In the genomic region with DNA sequence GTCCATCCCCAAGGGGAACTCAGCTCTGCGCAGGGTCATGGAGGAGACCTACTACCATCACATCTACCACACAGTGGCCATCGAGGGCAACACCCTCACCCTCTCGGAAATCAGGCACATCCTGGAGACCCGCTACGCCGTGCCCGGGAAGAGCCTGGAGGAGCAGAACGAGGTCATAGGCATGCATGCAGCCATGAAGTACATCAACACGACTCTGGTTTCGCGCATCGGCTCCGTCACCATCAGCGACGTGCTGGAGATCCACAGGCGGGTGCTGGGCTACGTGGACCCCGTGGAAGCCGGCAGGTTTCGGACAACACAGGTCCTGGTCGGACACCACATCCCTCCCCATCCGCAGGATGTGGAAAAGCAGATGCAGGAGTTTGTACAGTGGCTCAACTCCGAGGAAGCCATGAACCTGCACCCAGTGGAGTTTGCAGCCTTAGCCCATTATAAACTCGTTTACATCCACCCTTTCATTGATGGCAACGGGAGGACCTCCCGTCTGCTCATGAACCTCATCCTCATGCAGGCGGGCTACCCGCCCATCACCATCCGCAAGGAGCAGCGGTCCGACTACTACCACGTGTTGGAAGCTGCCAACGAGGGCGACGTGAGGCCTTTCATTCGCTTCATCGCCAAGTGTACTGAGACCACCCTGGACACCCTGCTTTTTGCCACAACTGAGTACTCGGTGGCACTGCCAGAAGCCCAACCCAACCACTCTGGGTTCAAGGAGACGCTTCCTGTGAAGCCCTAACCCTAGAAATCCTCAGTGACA, we compare ENCODE assay signal across 2 cellular contexts.
TF ChIP-seq lines count a peak whose summit lies in the region.

No MANE protein-coding gene starts in this region.

TF ChIP-seq in HCT116, 20 proteins besides CTCF, POLR2A, EP300 and RAD21:
- TF ChIP-seq, protein P1, sequence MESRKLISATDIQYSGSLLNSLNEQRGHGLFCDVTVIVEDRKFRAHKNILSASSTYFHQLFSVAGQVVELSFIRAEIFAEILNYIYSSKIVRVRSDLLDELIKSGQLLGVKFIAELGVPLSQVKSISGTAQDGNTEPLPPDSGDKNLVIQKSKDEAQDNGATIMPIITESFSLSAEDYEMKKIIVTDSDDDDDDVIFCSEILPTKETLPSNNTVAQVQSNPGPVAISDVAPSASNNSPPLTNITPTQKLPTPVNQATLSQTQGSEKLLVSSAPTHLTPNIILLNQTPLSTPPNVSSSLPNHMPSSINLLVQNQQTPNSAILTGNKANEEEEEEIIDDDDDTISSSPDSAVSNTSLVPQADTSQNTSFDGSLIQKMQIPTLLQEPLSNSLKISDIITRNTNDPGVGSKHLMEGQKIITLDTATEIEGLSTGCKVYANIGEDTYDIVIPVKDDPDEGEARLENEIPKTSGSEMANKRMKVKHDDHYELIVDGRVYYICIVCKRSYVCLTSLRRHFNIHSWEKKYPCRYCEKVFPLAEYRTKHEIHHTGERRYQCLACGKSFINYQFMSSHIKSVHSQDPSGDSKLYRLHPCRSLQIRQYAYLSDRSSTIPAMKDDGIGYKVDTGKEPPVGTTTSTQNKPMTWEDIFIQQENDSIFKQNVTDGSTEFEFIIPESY (IDR thresholded peaks at IDR 0.05; ENCODE audit: extremely low read depth, insufficient replicate concordance, low read length): no peak
- peak; percentile 18; the same call in 1 of the 2 replicates for TF ChIP-seq POLR2AphosphoS5 (IDR thresholded peaks at IDR 0.05; ENCODE audit: low read depth, low read length)
- TF ChIP-seq JUND (IDR thresholded peaks at IDR 0.05): no peak

TF ChIP-seq in K562, 482 proteins besides CTCF, POLR2A, EP300 and RAD21 (continues in another document):
- TF ChIP-seq ZNF408 (CRISPR knock-in tag; IDR thresholded peaks at IDR 0.05; ENCODE audit: low read depth): no peak
- no peak for TF ChIP-seq BMI1 (IDR thresholded peaks at IDR 0.05; ENCODE audit: low read length)
- TF ChIP-seq POLR2B (IDR thresholded peaks at IDR 0.05; ENCODE audit: low read depth, partially characterized antibody): peak; percentile 36
- no peak for TF ChIP-seq CBX2 (IDR thresholded peaks at IDR 0.05; ENCODE audit: insufficient read depth, low read length, poor library complexity, severe bottlenecking)
- no peak for TF ChIP-seq GTF2F1 (IDR thresholded peaks at IDR 0.05; ENCODE audit: low read depth, low read length)
- no peak for TF ChIP-seq ZKSCAN3 (CRISPR knock-in tag; IDR thresholded peaks at IDR 0.05)
- TF ChIP-seq HCFC1 (IDR thresholded peaks at IDR 0.05; ENCODE audit: low read depth, low read length): no peak
- no peak for TF ChIP-seq SMARCC2 (IDR thresholded peaks at IDR 0.05; ENCODE audit: low read depth)
- TF ChIP-seq, protein P2, sequence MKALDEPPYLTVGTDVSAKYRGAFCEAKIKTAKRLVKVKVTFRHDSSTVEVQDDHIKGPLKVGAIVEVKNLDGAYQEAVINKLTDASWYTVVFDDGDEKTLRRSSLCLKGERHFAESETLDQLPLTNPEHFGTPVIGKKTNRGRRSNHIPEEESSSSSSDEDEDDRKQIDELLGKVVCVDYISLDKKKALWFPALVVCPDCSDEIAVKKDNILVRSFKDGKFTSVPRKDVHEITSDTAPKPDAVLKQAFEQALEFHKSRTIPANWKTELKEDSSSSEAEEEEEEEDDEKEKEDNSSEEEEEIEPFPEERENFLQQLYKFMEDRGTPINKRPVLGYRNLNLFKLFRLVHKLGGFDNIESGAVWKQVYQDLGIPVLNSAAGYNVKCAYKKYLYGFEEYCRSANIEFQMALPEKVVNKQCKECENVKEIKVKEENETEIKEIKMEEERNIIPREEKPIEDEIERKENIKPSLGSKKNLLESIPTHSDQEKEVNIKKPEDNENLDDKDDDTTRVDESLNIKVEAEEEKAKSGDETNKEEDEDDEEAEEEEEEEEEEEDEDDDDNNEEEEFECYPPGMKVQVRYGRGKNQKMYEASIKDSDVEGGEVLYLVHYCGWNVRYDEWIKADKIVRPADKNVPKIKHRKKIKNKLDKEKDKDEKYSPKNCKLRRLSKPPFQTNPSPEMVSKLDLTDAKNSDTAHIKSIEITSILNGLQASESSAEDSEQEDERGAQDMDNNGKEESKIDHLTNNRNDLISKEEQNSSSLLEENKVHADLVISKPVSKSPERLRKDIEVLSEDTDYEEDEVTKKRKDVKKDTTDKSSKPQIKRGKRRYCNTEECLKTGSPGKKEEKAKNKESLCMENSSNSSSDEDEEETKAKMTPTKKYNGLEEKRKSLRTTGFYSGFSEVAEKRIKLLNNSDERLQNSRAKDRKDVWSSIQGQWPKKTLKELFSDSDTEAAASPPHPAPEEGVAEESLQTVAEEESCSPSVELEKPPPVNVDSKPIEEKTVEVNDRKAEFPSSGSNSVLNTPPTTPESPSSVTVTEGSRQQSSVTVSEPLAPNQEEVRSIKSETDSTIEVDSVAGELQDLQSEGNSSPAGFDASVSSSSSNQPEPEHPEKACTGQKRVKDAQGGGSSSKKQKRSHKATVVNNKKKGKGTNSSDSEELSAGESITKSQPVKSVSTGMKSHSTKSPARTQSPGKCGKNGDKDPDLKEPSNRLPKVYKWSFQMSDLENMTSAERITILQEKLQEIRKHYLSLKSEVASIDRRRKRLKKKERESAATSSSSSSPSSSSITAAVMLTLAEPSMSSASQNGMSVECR (CRISPR knock-in tag; IDR thresholded peaks at IDR 0.05): no peak
- no peak for TF ChIP-seq LARP7 (IDR thresholded peaks at IDR 0.05)
- TF ChIP-seq ZBTB7A (IDR thresholded peaks at IDR 0.05; ENCODE audit: borderline replicate concordance, control insufficient read depth, low read depth, low read length): no peak
- peak; percentile 87 for TF ChIP-seq RBM22 (IDR thresholded peaks at IDR 0.05; ENCODE audit: low read depth, low read length, poor library complexity, severe bottlenecking)
- TF ChIP-seq, protein P3, sequence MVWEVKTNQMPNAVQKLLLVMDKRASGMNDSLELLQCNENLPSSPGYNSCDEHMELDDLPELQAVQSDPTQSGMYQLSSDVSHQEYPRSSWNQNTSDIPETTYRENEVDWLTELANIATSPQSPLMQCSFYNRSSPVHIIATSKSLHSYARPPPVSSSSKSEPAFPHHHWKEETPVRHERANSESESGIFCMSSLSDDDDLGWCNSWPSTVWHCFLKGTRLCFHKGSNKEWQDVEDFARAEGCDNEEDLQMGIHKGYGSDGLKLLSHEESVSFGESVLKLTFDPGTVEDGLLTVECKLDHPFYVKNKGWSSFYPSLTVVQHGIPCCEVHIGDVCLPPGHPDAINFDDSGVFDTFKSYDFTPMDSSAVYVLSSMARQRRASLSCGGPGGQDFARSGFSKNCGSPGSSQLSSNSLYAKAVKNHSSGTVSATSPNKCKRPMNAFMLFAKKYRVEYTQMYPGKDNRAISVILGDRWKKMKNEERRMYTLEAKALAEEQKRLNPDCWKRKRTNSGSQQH (CRISPR knock-in tag; IDR thresholded peaks at IDR 0.05): no peak
- TF ChIP-seq, protein P4, sequence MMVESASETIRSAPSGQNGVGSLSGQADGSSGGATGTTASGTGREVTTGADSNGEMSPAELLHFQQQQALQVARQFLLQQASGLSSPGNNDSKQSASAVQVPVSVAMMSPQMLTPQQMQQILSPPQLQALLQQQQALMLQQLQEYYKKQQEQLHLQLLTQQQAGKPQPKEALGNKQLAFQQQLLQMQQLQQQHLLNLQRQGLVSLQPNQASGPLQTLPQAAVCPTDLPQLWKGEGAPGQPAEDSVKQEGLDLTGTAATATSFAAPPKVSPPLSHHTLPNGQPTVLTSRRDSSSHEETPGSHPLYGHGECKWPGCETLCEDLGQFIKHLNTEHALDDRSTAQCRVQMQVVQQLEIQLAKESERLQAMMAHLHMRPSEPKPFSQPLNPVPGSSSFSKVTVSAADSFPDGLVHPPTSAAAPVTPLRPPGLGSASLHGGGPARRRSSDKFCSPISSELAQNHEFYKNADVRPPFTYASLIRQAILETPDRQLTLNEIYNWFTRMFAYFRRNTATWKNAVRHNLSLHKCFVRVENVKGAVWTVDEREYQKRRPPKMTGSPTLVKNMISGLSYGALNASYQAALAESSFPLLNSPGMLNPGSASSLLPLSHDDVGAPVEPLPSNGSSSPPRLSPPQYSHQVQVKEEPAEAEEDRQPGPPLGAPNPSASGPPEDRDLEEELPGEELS (CRISPR knock-in tag; IDR thresholded peaks at IDR 0.05; ENCODE audit: borderline replicate concordance): no peak
- TF ChIP-seq C11orf30 (IDR thresholded peaks at IDR 0.05; ENCODE audit: low read depth): no peak
- TF ChIP-seq HDAC2 (IDR thresholded peaks at IDR 0.05): no peak
- TF ChIP-seq ATF7 (IDR thresholded peaks at IDR 0.05): no peak
- TF ChIP-seq, protein P5, sequence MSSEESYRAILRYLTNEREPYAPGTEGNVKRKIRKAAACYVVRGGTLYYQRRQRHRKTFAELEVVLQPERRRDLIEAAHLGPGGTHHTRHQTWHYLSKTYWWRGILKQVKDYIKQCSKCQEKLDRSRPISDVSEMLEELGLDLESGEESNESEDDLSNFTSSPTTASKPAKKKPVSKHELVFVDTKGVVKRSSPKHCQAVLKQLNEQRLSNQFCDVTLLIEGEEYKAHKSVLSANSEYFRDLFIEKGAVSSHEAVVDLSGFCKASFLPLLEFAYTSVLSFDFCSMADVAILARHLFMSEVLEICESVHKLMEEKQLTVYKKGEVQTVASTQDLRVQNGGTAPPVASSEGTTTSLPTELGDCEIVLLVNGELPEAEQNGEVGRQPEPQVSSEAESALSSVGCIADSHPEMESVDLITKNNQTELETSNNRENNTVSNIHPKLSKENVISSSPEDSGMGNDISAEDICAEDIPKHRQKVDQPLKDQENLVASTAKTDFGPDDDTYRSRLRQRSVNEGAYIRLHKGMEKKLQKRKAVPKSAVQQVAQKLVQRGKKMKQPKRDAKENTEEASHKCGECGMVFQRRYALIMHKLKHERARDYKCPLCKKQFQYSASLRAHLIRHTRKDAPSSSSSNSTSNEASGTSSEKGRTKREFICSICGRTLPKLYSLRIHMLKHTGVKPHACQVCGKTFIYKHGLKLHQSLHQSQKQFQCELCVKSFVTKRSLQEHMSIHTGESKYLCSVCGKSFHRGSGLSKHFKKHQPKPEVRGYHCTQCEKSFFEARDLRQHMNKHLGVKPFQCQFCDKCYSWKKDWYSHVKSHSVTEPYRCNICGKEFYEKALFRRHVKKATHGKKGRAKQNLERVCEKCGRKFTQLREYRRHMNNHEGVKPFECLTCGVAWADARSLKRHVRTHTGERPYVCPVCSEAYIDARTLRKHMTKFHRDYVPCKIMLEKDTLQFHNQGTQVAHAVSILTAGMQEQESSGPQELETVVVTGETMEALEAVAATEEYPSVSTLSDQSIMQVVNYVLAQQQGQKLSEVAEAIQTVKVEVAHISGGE (CRISPR knock-in tag; IDR thresholded peaks at IDR 0.05): no peak
- TF ChIP-seq HLTF (IDR thresholded peaks at IDR 0.05): no peak
- no peak for TF ChIP-seq HDAC1 (IDR thresholded peaks at IDR 0.05)
- no peak for TF ChIP-seq ZNF584 (CRISPR knock-in tag; IDR thresholded peaks at IDR 0.05; ENCODE audit: low read depth)
- TF ChIP-seq PHB2 (IDR thresholded peaks at IDR 0.05; ENCODE audit: low read depth): no peak
- no peak for TF ChIP-seq SNIP1 (IDR thresholded peaks at IDR 0.05; ENCODE audit: low read depth)
- TF ChIP-seq, protein P6, sequence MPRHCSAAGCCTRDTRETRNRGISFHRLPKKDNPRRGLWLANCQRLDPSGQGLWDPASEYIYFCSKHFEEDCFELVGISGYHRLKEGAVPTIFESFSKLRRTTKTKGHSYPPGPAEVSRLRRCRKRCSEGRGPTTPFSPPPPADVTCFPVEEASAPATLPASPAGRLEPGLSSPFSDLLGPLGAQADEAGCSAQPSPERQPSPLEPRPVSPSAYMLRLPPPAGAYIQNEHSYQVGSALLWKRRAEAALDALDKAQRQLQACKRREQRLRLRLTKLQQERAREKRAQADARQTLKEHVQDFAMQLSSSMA (CRISPR knock-in tag; IDR thresholded peaks at IDR 0.05): no peak
- TF ChIP-seq ARID1B (IDR thresholded peaks at IDR 0.05): no peak
- TF ChIP-seq HOXB6 (CRISPR knock-in tag; IDR thresholded peaks at IDR 0.05; ENCODE audit: borderline replicate concordance): no peak
- TF ChIP-seq ZBED1 (IDR thresholded peaks at IDR 0.05): 0 out of 2 replicates have a peak, but pooled peaks have one; percentile 33
- no peak for TF ChIP-seq CBFA2T2 (conservative IDR thresholded peaks at IDR 0.05)
- no peak for TF ChIP-seq ZNF212 (CRISPR knock-in tag; IDR thresholded peaks at IDR 0.05)
- TF ChIP-seq U2AF2 (optimal IDR thresholded peaks at IDR 0.05; ENCODE audit: low read depth, low read length): no peak
- no peak for TF ChIP-seq NUFIP1 (IDR thresholded peaks at IDR 0.05; ENCODE audit: partially characterized antibody)
- no peak for TF ChIP-seq TOE1 (IDR thresholded peaks at IDR 0.05; ENCODE audit: borderline replicate concordance)
- TF ChIP-seq TOE1 (CRISPR knock-in tag; IDR thresholded peaks at IDR 0.05; ENCODE audit: borderline replicate concordance, low read depth): no peak
- no peak for TF ChIP-seq HMG20B (CRISPR knock-in tag; IDR thresholded peaks at IDR 0.05)
- TF ChIP-seq SLC30A9 (CRISPR knock-in tag; IDR thresholded peaks at IDR 0.05): no peak
- TF ChIP-seq POLR2AphosphoS2 (IDR thresholded peaks at IDR 0.05; ENCODE audit: low read length): peak; percentile 50
- no peak for TF ChIP-seq SMAD2 (IDR thresholded peaks at IDR 0.05; ENCODE audit: low read depth, low read length)
- TF ChIP-seq L3MBTL2 (IDR thresholded peaks at IDR 0.05): no peak
- TF ChIP-seq, protein P7, sequence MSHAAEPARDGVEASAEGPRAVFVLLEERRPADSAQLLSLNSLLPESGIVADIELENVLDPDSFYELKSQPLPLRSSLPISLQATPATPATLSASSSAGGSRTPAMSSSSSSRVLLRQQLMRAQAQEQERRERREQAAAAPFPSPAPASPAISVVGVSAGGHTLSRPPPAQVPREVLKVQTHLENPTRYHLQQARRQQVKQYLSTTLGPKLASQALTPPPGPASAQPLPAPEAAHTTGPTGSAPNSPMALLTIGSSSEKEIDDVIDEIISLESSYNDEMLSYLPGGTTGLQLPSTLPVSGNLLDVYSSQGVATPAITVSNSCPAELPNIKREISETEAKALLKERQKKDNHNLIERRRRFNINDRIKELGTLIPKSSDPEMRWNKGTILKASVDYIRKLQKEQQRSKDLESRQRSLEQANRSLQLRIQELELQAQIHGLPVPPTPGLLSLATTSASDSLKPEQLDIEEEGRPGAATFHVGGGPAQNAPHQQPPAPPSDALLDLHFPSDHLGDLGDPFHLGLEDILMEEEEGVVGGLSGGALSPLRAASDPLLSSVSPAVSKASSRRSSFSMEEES (CRISPR knock-in tag; IDR thresholded peaks at IDR 0.05): no peak
- TF ChIP-seq SRSF7 (optimal IDR thresholded peaks at IDR 0.05; ENCODE audit: low read depth, low read length): no peak
- peak; percentile 72 for TF ChIP-seq POLR2G (IDR thresholded peaks at IDR 0.05; ENCODE audit: low read depth, low read length)
- no peak for TF ChIP-seq NR1H2 (CRISPR knock-in tag; IDR thresholded peaks at IDR 0.05)
- TF ChIP-seq RB1 (IDR thresholded peaks at IDR 0.05; ENCODE audit: low read depth): no peak
- TF ChIP-seq JUND (IDR thresholded peaks at IDR 0.05; ENCODE audit: borderline replicate concordance, low read depth, low read length): no peak
- no peak for TF ChIP-seq JUND (tag; IDR thresholded peaks at IDR 0.05; ENCODE audit: borderline replicate concordance, low read depth, low read length)
- peak; percentile 41; the same call in 1 of the 2 replicates for TF ChIP-seq RBFOX2 (IDR thresholded peaks at IDR 0.05; ENCODE audit: low read depth, low read length)
- no peak for TF ChIP-seq PYGO2 (tag; IDR thresholded peaks at IDR 0.05)
- TF ChIP-seq POLR2AphosphoS5 (IDR thresholded peaks at IDR 0.05; ENCODE audit: control insufficient read depth, insufficient read depth, low read depth, low read length): peak; percentile 27; the same call in 1 of the 2 replicates
